In the genomic region with DNA sequence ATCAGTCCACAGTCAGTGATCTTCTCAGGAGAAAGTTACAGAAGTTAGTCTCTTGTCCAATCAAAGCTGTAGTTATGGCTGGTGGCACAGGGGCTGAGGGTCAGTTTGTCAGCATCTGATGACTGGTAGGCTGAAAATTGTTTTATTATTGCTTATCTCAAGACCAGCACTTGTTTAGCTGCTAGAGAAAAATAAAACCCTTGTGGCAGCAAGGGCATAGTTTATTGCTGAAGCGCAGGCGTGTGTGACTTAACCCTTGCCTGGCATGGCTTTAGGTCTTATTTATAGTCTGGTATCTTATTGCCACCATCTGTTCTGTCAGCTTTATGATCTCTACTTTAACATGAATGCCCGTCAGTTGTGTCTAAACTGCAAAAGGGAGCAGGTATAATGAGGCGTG, we compare ENCODE assay signal across 14 cellular contexts.
"Had no signal": no experiment of that assay in that cellular context is flagged by ENCODE, and none has a peak within 500 bp of the region (broad histone marks: within the 10 kb centered on the region; RNA-seq: fewer than 3 reads in every experiment).

No MANE protein-coding gene starts in this region.

- DNase-seq: activated CD4-positive, alpha-beta T cell treated with anti-CD3 and anti-CD28 coated beads, Interleukin-2, amount 10 ng/mL, durations not matched to agents 7 days and 5 days; activated naive CD4-positive, alpha-beta T cell; activated naive CD8-positive, alpha-beta T cell treated with anti-CD3 and anti-CD28 coated beads, Interleukin-2, amount 10 ng/mL, durations not matched to agents 7 days and 5 days; brain microvascular endothelial cell; effector memory CD8-positive, alpha-beta T cell; heart right ventricle; left cardiac atrium; naive thymus-derived CD4-positive, alpha-beta T cell; sigmoid colon; stimulated activated CD4-positive, alpha-beta T cell treated with anti-CD3 and anti-CD28 coated beads, Interleukin-2, amount 100 ng/mL, for 48 hours; stimulated activated naive B cell treated with anti-CD40 and anti-IgM and Interleukin-4, amounts not matched to agents 10 μg/mL and 1 μg/mL and 100 μg/mL, for 72 hours; thyroid gland had no signal

- H3K4me3 ChIP-seq: heart right ventricle, sigmoid colon, thyroid gland had no signal

- H3K4me1 ChIP-seq: heart right ventricle, parathyroid adenoma, thyroid gland had no signal

- ATAC-seq: effector memory CD8-positive, alpha-beta T cell; heart right ventricle; left cardiac atrium; naive thymus-derived CD4-positive, alpha-beta T cell; stimulated activated naive B cell treated with anti-CD40 and anti-IgM and Interleukin-4, amounts not matched to agents 10 μg/mL and 1 μg/mL and 100 μg/mL, for 72 hours had no signal

- H3K27me3 ChIP-seq: brain microvascular endothelial cell, heart right ventricle, thyroid gland had no signal

- H3K36me3 ChIP-seq: brain microvascular endothelial cell, heart right ventricle, sigmoid colon, thyroid gland had no signal

- H3K27ac ChIP-seq: brain microvascular endothelial cell, epithelial cell of prostate, heart right ventricle, parathyroid adenoma, sigmoid colon, thyroid gland had no signal

- H3K9me3 ChIP-seq: heart right ventricle, sigmoid colon, thyroid gland had no signal
